In genomic region chr5:56951946-56952691, GRCh38 we compare ENCODE assay signal across 8 cellular contexts. TPM values are rescaled to one million over a fixed set of nuclear protein-coding genes. Genes with fewer than 3 reads are reported as not detected.
DNase-seq lines count a peak whose midpoint lies in the region; ATAC-seq, FAIRE-seq and TF ChIP-seq lines count a peak whose summit lies in the region.

A gene with protein sequence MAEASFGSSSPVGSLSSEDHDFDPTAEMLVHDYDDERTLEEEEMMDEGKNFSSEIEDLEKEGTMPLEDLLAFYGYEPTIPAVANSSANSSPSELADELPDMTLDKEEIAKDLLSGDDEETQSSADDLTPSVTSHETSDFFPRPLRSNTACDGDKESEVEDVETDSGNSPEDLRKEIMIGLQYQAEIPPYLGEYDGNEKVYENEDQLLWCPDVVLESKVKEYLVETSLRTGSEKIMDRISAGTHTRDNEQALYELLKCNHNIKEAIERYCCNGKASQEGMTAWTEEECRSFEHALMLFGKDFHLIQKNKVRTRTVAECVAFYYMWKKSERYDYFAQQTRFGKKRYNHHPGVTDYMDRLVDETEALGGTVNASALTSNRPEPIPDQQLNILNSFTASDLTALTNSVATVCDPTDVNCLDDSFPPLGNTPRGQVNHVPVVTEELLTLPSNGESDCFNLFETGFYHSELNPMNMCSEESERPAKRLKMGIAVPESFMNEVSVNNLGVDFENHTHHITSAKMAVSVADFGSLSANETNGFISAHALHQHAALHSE (minus strand): TSS chr5:56952123. CDS start chr5:56952102, 21 bp downstream.

- peaks cover 11% of the 10 kb centered on the region for H3K36me3 Mint-ChIP-seq in activated naive CD8-positive, alpha-beta T cell treated with anti-CD3 and anti-CD28 coated beads, Interleukin-2, amount 50 U/mL, for 24 hours (ENCODE audit: low read depth)

- H3K4me2 ChIP-seq in Loucy (ENCODE audit: low read depth, low read length, poor library complexity, severe bottlenecking): peak within 1 kb of the TSS; percentile 97

- ATAC-seq in activated naive CD8-positive, alpha-beta T cell treated with anti-CD3 and anti-CD28 coated beads, Interleukin-2, amount 50 U/mL, for 24 hours: peak; percentile 96
- ATAC-seq in left cardiac atrium: peak; percentile 96 to 98

- H3K36me3 ChIP-seq in GM06990 (ENCODE audit: control insufficient read depth, insufficient read depth, low read length) (no peaks in the 10 kb centered on the region), Loucy (ENCODE audit: insufficient read depth, low read length) (no peaks in the 10 kb centered on the region; the same call in 1 of the 2 replicates), prostate gland (no peaks in the 10 kb centered on the region)

- DNase-seq in GM06990 (ENCODE audit: extremely low read depth, insufficient read length) (peak; percentile 83), H54 (ENCODE audit: insufficient read length, low spot score) (peak; percentile 86), T follicular helper cell (ENCODE audit: low read depth) (peak; percentile 68), left cardiac atrium (peak; percentile 87), prostate gland (ENCODE audit: low spot score) (peak; percentile 69), ureter (ENCODE audit: low spot score) (peak; percentile 81)
- peak; percentile 82 for DNase-seq in activated naive CD8-positive, alpha-beta T cell treated with anti-CD3 and anti-CD28 coated beads, Interleukin-2, amount 50 U/mL, for 24 hours

- H3K27me3 Mint-ChIP-seq in activated naive CD8-positive, alpha-beta T cell treated with anti-CD3 and anti-CD28 coated beads, Interleukin-2, amount 50 U/mL, for 24 hours: peaks cover 31% of the 10 kb centered on the region

- peak within 1 kb of the TSS; percentile 81 to 90 for H3K27ac ChIP-seq in prostate gland

- H3K9me3 ChIP-seq in Loucy (ENCODE audit: insufficient read depth, low read depth, low read length): no peaks in the 10 kb centered on the region
- no peaks in the 10 kb centered on the region for H3K9me3 ChIP-seq in prostate gland

- intact Hi-C loops in left cardiac atrium (cut with DNase I): no loop called here
- intact Hi-C loops in prostate gland (cut with DNase I): loop anchor here (5.0 kb wide), 2 partner anchors 40 to 220 kb away; partner anchors contain the start of gene GPBP1

- peaks cover 22% of the 10 kb centered on the region for H3K4me1 ChIP-seq in Loucy (ENCODE audit: insufficient read depth, low read length, poor library complexity, severe bottlenecking)
- no peaks in the 10 kb centered on the region for H3K4me1 ChIP-seq in prostate gland (replicated peaks)

- peak within 1 kb of the TSS; percentile 70 for H3K9ac ChIP-seq in Loucy (ENCODE audit: low read depth, low read length, poor library complexity, severe bottlenecking)

- no peak for TF ChIP-seq CTCF in GM06990 (IDR thresholded peaks at IDR 0.05; ENCODE audit: insufficient read depth, low read length, poor library complexity, severe bottlenecking)
- TF ChIP-seq CTCF in Loucy (conservative IDR thresholded peaks at IDR 0.05; ENCODE audit: low read length): no peak
- no peak for TF ChIP-seq CTCF in prostate gland (IDR thresholded peaks at IDR 0.05)

- H3K4me3 ChIP-seq in GM06990 (replicated peaks; ENCODE audit: low read depth, low read length): peak within 1 kb of the TSS; percentile 70
- peak within 1 kb of the TSS; percentile 90 for H3K4me3 ChIP-seq in Loucy (ENCODE audit: low read length, poor library complexity, severe bottlenecking)
- H3K4me3 ChIP-seq in prostate gland: peak within 1 kb of the TSS; percentile 78 to 83

- H3K27ac Mint-ChIP-seq in activated naive CD8-positive, alpha-beta T cell treated with anti-CD3 and anti-CD28 coated beads, Interleukin-2, amount 50 U/mL, for 24 hours: peak within 1 kb of the TSS; percentile 77

- H3K9me3 Mint-ChIP-seq in activated naive CD8-positive, alpha-beta T cell treated with anti-CD3 and anti-CD28 coated beads, Interleukin-2, amount 50 U/mL, for 24 hours: no peaks in the 10 kb centered on the region

- H3K27me3 ChIP-seq in GM06990 (replicated peaks; ENCODE audit: control insufficient read depth, insufficient read depth, low read length) (no peaks in the 10 kb centered on the region), Loucy (ENCODE audit: insufficient read depth, low read length, poor library complexity, severe bottlenecking) (peaks cover 8% of the 10 kb centered on the region), prostate gland (replicated peaks; ENCODE audit: insufficient read depth) (no peaks in the 10 kb centered on the region)

- no peaks in the 10 kb centered on the region for H3K9me2 ChIP-seq in Loucy (replicated peaks; ENCODE audit: low read depth, low read length)

- WGBS in prostate gland: under 1% methylated on average over 71 of the region's 89 CpGs

- H3K4me1 Mint-ChIP-seq in activated naive CD8-positive, alpha-beta T cell treated with anti-CD3 and anti-CD28 coated beads, Interleukin-2, amount 50 U/mL, for 24 hours: peaks cover 23% of the 10 kb centered on the region

- FAIRE-seq in H54 (lab: Jason Lieb, UNC): no peak

- no peaks in the 10 kb centered on the region for H3F3A ChIP-seq in Loucy (ENCODE audit: low read depth)

- H4K20me1 ChIP-seq in Loucy (ENCODE audit: insufficient read depth, low read length, poor library complexity, severe bottlenecking): peaks cover 20% of the 10 kb centered on the region

- H2AFZ ChIP-seq in Loucy (ENCODE audit: low read length): peak within 1 kb of the TSS; percentile 95

- peak within 1 kb of the TSS; percentile 90 for H3K4me3 Mint-ChIP-seq in activated naive CD8-positive, alpha-beta T cell treated with anti-CD3 and anti-CD28 coated beads, Interleukin-2, amount 50 U/mL, for 24 hours

- H3K79me2 ChIP-seq in Loucy (ENCODE audit: insufficient read depth, low read length): peaks cover 44% of the 10 kb centered on the region

- TF ChIP-seq POLR2A in H54 (IDR thresholded peaks at IDR 0.05; ENCODE audit: low read depth, low read length): peak; percentile 55
- TF ChIP-seq POLR2A in prostate gland (IDR thresholded peaks at IDR 0.05): peak; percentile 12

RNA-seq across cellular contexts. Expression of the gene that starts here (rescaled TPM):
- 10 to 100 TPM; 12.6 to 16.6 TPM for total RNA-seq in left cardiac atrium
- 10 to 100 TPM; 35.8 to 40.6 TPM for total RNA-seq in prostate gland
- total RNA-seq in ureter: 22.4 TPM

Comparison
In these comparisons a context has a peak if more than half of its experiments do, and no peak if none do; other contexts are left out.
1. Peak in every context shown above with its lines: DNase-seq, ATAC-seq, H3K4me3 ChIP-seq and H3K27ac ChIP-seq.